ENCODE assay signal across 23 cellular contexts in genomic region chr5:68479524-68479923, GRCh38.
DNase-seq lines count a peak whose midpoint lies in the region; ATAC-seq and TF ChIP-seq lines count a peak whose summit lies in the region.
"Had no signal": no experiment of that assay in that cellular context is flagged by ENCODE, and none has a peak within 500 bp of the region (broad histone marks: within the 10 kb centered on the region; RNA-seq: fewer than 3 reads in every experiment).

No MANE protein-coding gene starts in this region.

- H3K27me3 ChIP-seq in WERI-Rb-1 (ENCODE audit: insufficient read depth, low read depth, severe bottlenecking) = no peaks in the 10 kb centered on the region
- H3K27me3 ChIP-seq in left ventricle myocardium inferior (ENCODE audit: low read depth) = no peaks in the 10 kb centered on the region
- no peaks in the 10 kb centered on the region for H3K27me3 ChIP-seq in transverse colon
- H3K27me3 ChIP-seq: sigmoid colon, suprapubic skin had no signal

- DNase-seq in NCI-H1694 treated with DMSO at 0.1 percent for 48 hours (lab: John Stamatoyannopoulos, UW) = peak; percentile 29
- peak; percentile 79 for DNase-seq in WERI-Rb-1
- peak; percentile 22 for DNase-seq in left ventricle myocardium inferior
- DNase-seq in transverse colon = no peak
- DNase-seq in NCI-H187 treated with DMSO at 0.1 percent for 48 hours (lab: John Stamatoyannopoulos, UW) = no peak
- no peak for DNase-seq in UCSD-AML1 (lab: John Stamatoyannopoulos, UW; ENCODE audit: unreplicated experiment)
- DNase-seq: activated B cell treated with CpG ODN at 0.5 μM for 24 hours; activated CD4-positive, alpha-beta T cell treated with anti-CD3 and anti-CD28 coated beads, Interleukin-2, amount 50 U/mL, for 48 hours; activated CD8-positive, alpha-beta memory T cell treated with anti-CD3 and anti-CD28 coated beads, Interleukin-2, amount 50 U/mL, for 48 hours; activated naive CD8-positive, alpha-beta T cell treated with anti-CD3 and anti-CD28 coated beads, Interleukin-2, amount 50 U/mL, for 24 hours; CD4-positive, CD25-positive, alpha-beta regulatory T cell; cortex of kidney; DMS79; H9; KBM-7; midbrain; NCI-H1436 treated with DMSO at 0.1 percent for 48 hours; NCI-H226; sigmoid colon; T-helper 9 cell had no signal

- H3K4me3 ChIP-seq in WERI-Rb-1 (ENCODE audit: low read depth, low read length) (no peak overlapping the region), left ventricle myocardium inferior (no peak overlapping the region), transverse colon (no peak overlapping the region)
- H3K4me3 ChIP-seq: sigmoid colon, suprapubic skin had no signal

- ATAC-seq in GM19023 (IDR thresholded peaks at IDR 0.05; ENCODE audit: unreplicated experiment) = no peak
- ATAC-seq: activated naive CD8-positive, alpha-beta T cell treated with anti-CD3 and anti-CD28 coated beads, Interleukin-2, amount 50 U/mL, for 24 hours; left lobe of liver had no signal

- H3K27ac ChIP-seq in WERI-Rb-1 (peak overlapping the region; percentile 39), left ventricle myocardium inferior (replicated peaks) (peak overlapping the region; percentile 67), transverse colon (peak overlapping the region in 3 of 4 donors; percentile 22 to 64 (median 39))
- H3K27ac ChIP-seq: suprapubic skin had no signal

- no peaks in the 10 kb centered on the region for H3K9me3 ChIP-seq in WERI-Rb-1 (ENCODE audit: severe bottlenecking)
- no peaks in the 10 kb centered on the region for H3K9me3 ChIP-seq in left ventricle myocardium inferior (replicated peaks)
- no peaks in the 10 kb centered on the region for H3K9me3 ChIP-seq in transverse colon
- H3K9me3 ChIP-seq: sigmoid colon, suprapubic skin had no signal

- intact Hi-C loops in left ventricle myocardium inferior (cut with micrococcal nuclease) (no loop called here), transverse colon (cut with DNase I; ENCODE audit: low total_unique reads) (loop anchor here (1.0 kb wide), 1 partner anchor 40 kb away; no protein-coding TSS in a partner anchor)

- 53 to 60% methylated on average over 1 to 2 of the region's 2 CpGs for WGBS in transverse colon (ENCODE audit: low coverage in 1 of 2), 2 donors

- no peak for TF ChIP-seq CTCF in WERI-Rb-1 (IDR thresholded peaks at IDR 0.05; ENCODE audit: low read depth, low read length)
- no peak for TF ChIP-seq CTCF in left ventricle myocardium inferior (IDR thresholded peaks at IDR 0.05; ENCODE audit: borderline replicate concordance)
- TF ChIP-seq CTCF in transverse colon (IDR thresholded peaks at IDR 0.05) = no peak

- TF ChIP-seq POLR2A in transverse colon (IDR thresholded peaks at IDR 0.05) = no peak

- H3K36me3 ChIP-seq in WERI-Rb-1 (no peaks in the 10 kb centered on the region), left ventricle myocardium inferior (no peaks in the 10 kb centered on the region), transverse colon (no peaks in the 10 kb centered on the region)
- H3K36me3 ChIP-seq: sigmoid colon, suprapubic skin had no signal

- in situ Hi-C loops in transverse colon (cut with MboI; ENCODE audit: low pct_ligation_motif_present in 1 of 4, low pct_unique_long_range_greater_than_20kb in 1 of 4, low sequenced_read_pairs in 3 of 4) = loop anchor here in 1 of 4 donors (25.0 kb wide), 1 partner anchor 483 kb away; no protein-coding TSS in a partner anchor

- TF ChIP-seq EP300 in transverse colon (IDR thresholded peaks at IDR 0.05; ENCODE audit: low read depth) = peak; percentile 52

- H3K4me1 ChIP-seq in left ventricle myocardium inferior (peaks cover 18% of the 10 kb centered on the region), transverse colon (peaks cover 4 to 11% (median 5%) of the 10 kb centered on the region in 4 donors)

Comparison
In these comparisons a context has a peak if more than half of its experiments do, and no peak if none do; other contexts are left out.
1. DNase-seq: peak in NCI-H1694 treated with DMSO at 0.1 percent for 48 hours (single experiment), WERI-Rb-1 (single experiment) and left ventricle myocardium inferior (single experiment); none in transverse colon (single experiment), NCI-H187 treated with DMSO at 0.1 percent for 48 hours (single experiment) and UCSD-AML1 (single experiment).
2. Peak in every context shown above with its lines, with median percentiles within 50 percentile points of each other: H3K27ac ChIP-seq.